Comparison of ENCODE assay signal across 21 cellular contexts in genomic region chr2:109403841-109404201, GRCh38.
DNase-seq lines count a peak whose midpoint lies in the region; ATAC-seq and TF ChIP-seq lines count a peak whose summit lies in the region.
"Had no signal": no experiment of that assay in that cellular context is flagged by ENCODE, and none has a peak within 500 bp of the region (broad histone marks: within the 10 kb centered on the region; RNA-seq: fewer than 3 reads in every experiment).

No MANE protein-coding gene starts in this region.

- H3K27ac ChIP-seq in GM23248, result no peak overlapping the region
- H3K27ac ChIP-seq: epithelial cell of prostate, testis, VCaP had no signal

- H3K9ac ChIP-seq in GM23248, result no peak overlapping the region

- no peaks in the 10 kb centered on the region for H3K79me2 ChIP-seq in GM23248 (ENCODE audit: insufficient read depth)

- no peak overlapping the region for H3K4me2 ChIP-seq in GM23248 (ENCODE audit: unreplicated experiment)

- no peaks in the 10 kb centered on the region for H3K9me2 ChIP-seq in GM23248 (ENCODE audit: insufficient read depth)

- no peaks in the 10 kb centered on the region for H4K20me1 ChIP-seq in GM23248 (ENCODE audit: insufficient read depth)

- no peaks in the 10 kb centered on the region for H3F3A ChIP-seq in GM23248 (ENCODE audit: insufficient read depth)

- H3K4me3 Mint-ChIP-seq in activated CD8-positive, alpha-beta T cell treated with anti-CD3 and anti-CD28 coated beads for 36 hours, result no peak overlapping the region
- H3K4me3 Mint-ChIP-seq in activated CD8-positive, alpha-beta T cell treated with anti-CD3 and anti-CD28 coated beads, Interleukin-2, amount 10 ng/mL, durations not matched to agents 7 days and 5 days, result no peak overlapping the region
- no peak overlapping the region for H3K4me3 Mint-ChIP-seq in activated naive CD8-positive, alpha-beta T cell treated with anti-CD3 and anti-CD28 coated beads for 36 hours
- H3K4me3 Mint-ChIP-seq: IgD-negative memory B cell; T-helper 1 cell treated with Interleukin-12 subunit alpha and Interleukin-12 subunit beta and Interleukin-4 antibody, amounts not matched to agents 30 μg/mL and 1 μg/mL, for 36 hours had no signal

- peaks cover 1% of the 10 kb centered on the region for H3K36me3 Mint-ChIP-seq in activated CD8-positive, alpha-beta T cell treated with anti-CD3 and anti-CD28 coated beads for 36 hours (ENCODE audit: low read depth)
- H3K36me3 Mint-ChIP-seq in activated CD8-positive, alpha-beta T cell treated with anti-CD3 and anti-CD28 coated beads, Interleukin-2, amount 10 ng/mL, durations not matched to agents 7 days and 5 days (ENCODE audit: low read depth), result no peaks in the 10 kb centered on the region
- H3K36me3 Mint-ChIP-seq in activated naive CD8-positive, alpha-beta T cell treated with anti-CD3 and anti-CD28 coated beads for 36 hours, result no peaks in the 10 kb centered on the region
- H3K36me3 Mint-ChIP-seq: IgD-negative memory B cell had no signal

- H3K27ac Mint-ChIP-seq in activated CD8-positive, alpha-beta T cell treated with anti-CD3 and anti-CD28 coated beads for 36 hours, result peak overlapping the region; percentile 90
- H3K27ac Mint-ChIP-seq in activated CD8-positive, alpha-beta T cell treated with anti-CD3 and anti-CD28 coated beads, Interleukin-2, amount 10 ng/mL, durations not matched to agents 7 days and 5 days, result no peak overlapping the region
- H3K27ac Mint-ChIP-seq in activated naive CD8-positive, alpha-beta T cell treated with anti-CD3 and anti-CD28 coated beads for 36 hours, result peak overlapping the region; percentile 86
- H3K27ac Mint-ChIP-seq: IgD-negative memory B cell; T-helper 1 cell treated with Interleukin-12 subunit alpha and Interleukin-12 subunit beta and Interleukin-4 antibody, amounts not matched to agents 30 μg/mL and 1 μg/mL, for 36 hours had no signal

- H2AFZ ChIP-seq in GM23248, result no peak overlapping the region

- WGBS in GM23248 (ENCODE audit: low coverage in 1 of 2, low lambda C conversion rate in 2 of 2, missing lambda C conversion rate in 2 of 2), 2 experiments, result 56 to 72% methylated on average over 5 of the region's 5 CpGs

- no peaks in the 10 kb centered on the region for H3K9me3 Mint-ChIP-seq in activated CD8-positive, alpha-beta T cell treated with anti-CD3 and anti-CD28 coated beads for 36 hours
- no peaks in the 10 kb centered on the region for H3K9me3 Mint-ChIP-seq in activated CD8-positive, alpha-beta T cell treated with anti-CD3 and anti-CD28 coated beads, Interleukin-2, amount 10 ng/mL, durations not matched to agents 7 days and 5 days (ENCODE audit: insufficient read depth)
- no peaks in the 10 kb centered on the region for H3K9me3 Mint-ChIP-seq in activated naive CD8-positive, alpha-beta T cell treated with anti-CD3 and anti-CD28 coated beads for 36 hours
- H3K9me3 Mint-ChIP-seq: IgD-negative memory B cell; T-helper 1 cell treated with Interleukin-12 subunit alpha and Interleukin-12 subunit beta and Interleukin-4 antibody, amounts not matched to agents 30 μg/mL and 1 μg/mL, for 36 hours had no signal

- peaks cover 18% of the 10 kb centered on the region for H3K4me1 Mint-ChIP-seq in activated CD8-positive, alpha-beta T cell treated with anti-CD3 and anti-CD28 coated beads for 36 hours (ENCODE audit: low read depth)
- peaks cover 16% of the 10 kb centered on the region for H3K4me1 Mint-ChIP-seq in activated CD8-positive, alpha-beta T cell treated with anti-CD3 and anti-CD28 coated beads, Interleukin-2, amount 10 ng/mL, durations not matched to agents 7 days and 5 days (ENCODE audit: low read depth)
- peaks cover 16% of the 10 kb centered on the region for H3K4me1 Mint-ChIP-seq in activated naive CD8-positive, alpha-beta T cell treated with anti-CD3 and anti-CD28 coated beads for 36 hours
- H3K4me1 Mint-ChIP-seq: IgD-negative memory B cell had no signal

- TF ChIP-seq CTCF in activated CD8-positive, alpha-beta T cell treated with anti-CD3 and anti-CD28 coated beads for 36 hours (IDR thresholded peaks at IDR 0.05), result no peak

- no peaks in the 10 kb centered on the region for H3K4me1 ChIP-seq in GM23248 (ENCODE audit: insufficient read depth)
- H3K4me1 ChIP-seq: testis had no signal

- in situ Hi-C loops in GM23248 (cut with MboI), result no loop called here

- DNase-seq in activated CD8-positive, alpha-beta T cell treated with anti-CD3 and anti-CD28 coated beads for 36 hours, result peak; percentile 18
- DNase-seq in activated CD8-positive, alpha-beta T cell treated with anti-CD3 and anti-CD28 coated beads, Interleukin-2, amount 10 ng/mL, durations not matched to agents 7 days and 5 days, result no peak
- peak; percentile 58 for DNase-seq in GM23248
- no peak for DNase-seq in activated naive CD8-positive, alpha-beta T cell treated with anti-CD3 and anti-CD28 coated beads for 36 hours
- peak; percentile 31 for DNase-seq in stimulated activated CD8-positive, alpha-beta memory T cell treated with anti-CD3 and anti-CD28 coated beads, Interleukin-4, amount 100 ng/mL, for 48 hours
- DNase-seq in effector CD4-positive, alpha-beta T cell, result no peak
- no peak for DNase-seq in putamen (ENCODE audit: low spot score)
- DNase-seq: activated effector memory CD4-positive, alpha-beta T cell treated with Interleukin-2 at 50 U/mL for 16 hours; foreskin melanocyte; kidney; NCI-H1694; NCI-H748 treated with DMSO at 0.1 percent for 48 hours; stimulated activated CD4-positive, alpha-beta T cell treated with anti-CD3 and anti-CD28 coated beads, Interleukin-12 subunit alpha, Interleukin-12 subunit beta, amount 100 ng/mL, for 4 hours; testis had no signal

- intact Hi-C loops in activated CD8-positive, alpha-beta T cell treated with anti-CD3 and anti-CD28 coated beads for 36 hours (cut with micrococcal nuclease), result no loop called here

- H3K27me3 Mint-ChIP-seq in activated CD8-positive, alpha-beta T cell treated with anti-CD3 and anti-CD28 coated beads for 36 hours, result no peaks in the 10 kb centered on the region
- no peaks in the 10 kb centered on the region for H3K27me3 Mint-ChIP-seq in activated CD8-positive, alpha-beta T cell treated with anti-CD3 and anti-CD28 coated beads, Interleukin-2, amount 10 ng/mL, durations not matched to agents 7 days and 5 days (ENCODE audit: low read depth)
- no peaks in the 10 kb centered on the region for H3K27me3 Mint-ChIP-seq in activated naive CD8-positive, alpha-beta T cell treated with anti-CD3 and anti-CD28 coated beads for 36 hours

- POLR2A ChIA-PET in activated CD8-positive, alpha-beta T cell treated with anti-CD3 and anti-CD28 coated beads for 36 hours (lab: Charles Lee), result no interaction called here
- POLR2A ChIA-PET in activated CD8-positive, alpha-beta T cell treated with anti-CD3 and anti-CD28 coated beads, Interleukin-2, amount 10 ng/mL, durations not matched to agents 7 days and 5 days (lab: Charles Lee), result no interaction called here

- H3K27me3 ChIP-seq in GM23248 (replicated peaks; ENCODE audit: insufficient read depth), result no peaks in the 10 kb centered on the region
- H3K27me3 ChIP-seq: dorsolateral prefrontal cortex, testis had no signal

- no peaks in the 10 kb centered on the region for H3K9me3 ChIP-seq in GM23248 (ENCODE audit: low read depth)
- H3K9me3 ChIP-seq: testis had no signal

- H3K4me3 ChIP-seq in GM23248, result no peak overlapping the region
- H3K4me3 ChIP-seq: dorsolateral prefrontal cortex, GM12878, testis had no signal

- no peaks in the 10 kb centered on the region for H3K36me3 ChIP-seq in GM23248 (ENCODE audit: low read depth)

- ATAC-seq in activated CD8-positive, alpha-beta T cell treated with anti-CD3 and anti-CD28 coated beads for 36 hours, result peak; percentile 34
- no peak for ATAC-seq in activated CD8-positive, alpha-beta T cell treated with anti-CD3 and anti-CD28 coated beads, Interleukin-2, amount 10 ng/mL, durations not matched to agents 7 days and 5 days
- ATAC-seq in GM19035 (IDR thresholded peaks at IDR 0.05; ENCODE audit: unreplicated experiment), result no peak

- CTCF ChIA-PET in activated CD8-positive, alpha-beta T cell treated with anti-CD3 and anti-CD28 coated beads for 36 hours (lab: Charles Lee), result no interaction called here
- CTCF ChIA-PET in activated CD8-positive, alpha-beta T cell treated with anti-CD3 and anti-CD28 coated beads, Interleukin-2, amount 10 ng/mL, durations not matched to agents 7 days and 5 days (lab: Charles Lee), result no interaction called here

Comparison
In these comparisons a context has a peak if more than half of its experiments do, and no peak if none do; other contexts are left out.
1. DNase-seq: peak in activated CD8-positive, alpha-beta T cell treated with anti-CD3 and anti-CD28 coated beads for 36 hours (single experiment), GM23248 (single experiment) and stimulated activated CD8-positive, alpha-beta memory T cell treated with anti-CD3 and anti-CD28 coated beads, Interleukin-4, amount 100 ng/mL, for 48 hours (single experiment); none in activated CD8-positive, alpha-beta T cell treated with anti-CD3 and anti-CD28 coated beads, Interleukin-2, amount 10 ng/mL, durations not matched to agents 7 days and 5 days (single experiment), activated naive CD8-positive, alpha-beta T cell treated with anti-CD3 and anti-CD28 coated beads for 36 hours (single experiment), effector CD4-positive, alpha-beta T cell (single experiment) and putamen (single experiment).